In the genomic region with DNA sequence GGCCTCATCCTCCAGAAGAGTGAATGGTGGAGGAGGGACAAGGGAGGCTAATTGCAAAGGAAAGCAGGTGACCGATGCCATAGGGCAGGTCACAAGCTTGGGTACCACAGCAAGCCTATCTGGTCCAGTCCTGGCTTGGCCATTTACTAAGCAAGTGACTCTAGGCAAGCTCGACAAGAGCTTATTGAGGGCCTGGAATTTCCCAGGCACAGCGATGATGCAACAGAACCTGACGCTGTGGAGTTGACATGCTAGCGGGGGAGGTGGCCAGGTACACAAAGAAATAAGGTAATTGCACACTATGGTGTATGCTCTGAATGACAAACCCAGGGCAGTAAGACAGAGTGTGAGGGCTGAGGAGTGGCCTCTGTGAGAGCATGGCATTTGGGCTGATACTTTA, we compare ENCODE assay signal across 1 cellular context.
TF ChIP-seq lines count a peak whose summit lies in the region.

No MANE protein-coding gene starts in this region.

TF ChIP-seq in HepG2, 621 proteins besides CTCF, POLR2A, EP300 and RAD21 (continued from another document and continues in another):
- TF ChIP-seq BCL3 (CRISPR knock-in tag; IDR thresholded peaks at IDR 0.05) (no peak), ZNF224 (CRISPR knock-in tag; IDR thresholded peaks at IDR 0.05) (no peak), UBTF (CRISPR knock-in tag; IDR thresholded peaks at IDR 0.05) (0 out of 2 replicates have a peak, but pooled peaks have one; percentile 12), ZNF276 (CRISPR knock-in tag; IDR thresholded peaks at IDR 0.05; ENCODE audit: low read depth) (no peak), PAX8 (CRISPR knock-in tag; IDR thresholded peaks at IDR 0.05; ENCODE audit: borderline replicate concordance) (no peak), ELK4 (CRISPR knock-in tag; IDR thresholded peaks at IDR 0.05; ENCODE audit: borderline replicate concordance) (no peak), ZNF691 (CRISPR knock-in tag; IDR thresholded peaks at IDR 0.05; ENCODE audit: borderline replicate concordance, low read depth) (no peak), ZNF564 (CRISPR knock-in tag; IDR thresholded peaks at IDR 0.05) (no peak), MTF1 (CRISPR knock-in tag; IDR thresholded peaks at IDR 0.05) (no peak), NRL (CRISPR knock-in tag; IDR thresholded peaks at IDR 0.05; ENCODE audit: borderline replicate concordance) (no peak), ZNF567 (CRISPR knock-in tag; IDR thresholded peaks at IDR 0.05; ENCODE audit: borderline replicate concordance) (no peak), JUN (CRISPR knock-in tag; IDR thresholded peaks at IDR 0.05) (no peak), WIZ (CRISPR knock-in tag; IDR thresholded peaks at IDR 0.05) (no peak), CCAR2 (optimal IDR thresholded peaks at IDR 0.05; ENCODE audit: low read depth, low read length) (no peak), AKAP8 (CRISPR knock-in tag; IDR thresholded peaks at IDR 0.05) (no peak), SNAPC5 (CRISPR knock-in tag; IDR thresholded peaks at IDR 0.05; ENCODE audit: borderline replicate concordance) (no peak), PAF1 (CRISPR knock-in tag; IDR thresholded peaks at IDR 0.05) (no peak), FLYWCH1 (CRISPR knock-in tag; IDR thresholded peaks at IDR 0.05) (no peak), ZSCAN5A (CRISPR knock-in tag; IDR thresholded peaks at IDR 0.05; ENCODE audit: borderline replicate concordance) (no peak), ZBTB1 (CRISPR knock-in tag; IDR thresholded peaks at IDR 0.05; ENCODE audit: borderline replicate concordance) (no peak), ZNF484 (CRISPR knock-in tag; IDR thresholded peaks at IDR 0.05; ENCODE audit: borderline replicate concordance, low read depth) (no peak), PHF5A (CRISPR knock-in tag; IDR thresholded peaks at IDR 0.05; ENCODE audit: low read depth, unreplicated experiment) (no peak), ZNF17 (CRISPR knock-in tag; IDR thresholded peaks at IDR 0.05) (no peak), TBX2 (CRISPR knock-in tag; IDR thresholded peaks at IDR 0.05; ENCODE audit: borderline replicate concordance) (peak; percentile 24; the same call in 1 of the 2 replicates), CBX5 (CRISPR knock-in tag; IDR thresholded peaks at IDR 0.05; ENCODE audit: borderline replicate concordance) (peak; percentile 71; the same call in 1 of the 2 replicates), HNRNPH1 (optimal IDR thresholded peaks at IDR 0.05; ENCODE audit: low read depth, low read length) (no peak), ZNF232 (CRISPR knock-in tag; IDR thresholded peaks at IDR 0.05; ENCODE audit: borderline replicate concordance) (no peak), REST (IDR thresholded peaks at IDR 0.05; ENCODE audit: borderline replicate concordance in 1 of 2, low read depth in 1 of 2, low read length in 2 of 2) (no peak), ZNF713 (CRISPR knock-in tag; IDR thresholded peaks at IDR 0.05) (no peak), SNRNP70 (IDR thresholded peaks at IDR 0.05; ENCODE audit: low read depth, low read length) (no peak), TBP (CRISPR knock-in tag; IDR thresholded peaks at IDR 0.05) (no peak), ZNF616 (CRISPR knock-in tag; IDR thresholded peaks at IDR 0.05; ENCODE audit: low read depth) (no peak), ZNF331 (CRISPR knock-in tag; IDR thresholded peaks at IDR 0.05) (peak; percentile 78; the same call in 1 of the 2 replicates), MXD3 (CRISPR knock-in tag; IDR thresholded peaks at IDR 0.05) (no peak), RFX1 (IDR thresholded peaks at IDR 0.05) (no peak), HOXA3 (CRISPR knock-in tag; IDR thresholded peaks at IDR 0.05) (peak; percentile 43; the same call in 1 of the 2 replicates), FOXK2 (IDR thresholded peaks at IDR 0.05) (no peak)
- TF ChIP-seq, protein P1, sequence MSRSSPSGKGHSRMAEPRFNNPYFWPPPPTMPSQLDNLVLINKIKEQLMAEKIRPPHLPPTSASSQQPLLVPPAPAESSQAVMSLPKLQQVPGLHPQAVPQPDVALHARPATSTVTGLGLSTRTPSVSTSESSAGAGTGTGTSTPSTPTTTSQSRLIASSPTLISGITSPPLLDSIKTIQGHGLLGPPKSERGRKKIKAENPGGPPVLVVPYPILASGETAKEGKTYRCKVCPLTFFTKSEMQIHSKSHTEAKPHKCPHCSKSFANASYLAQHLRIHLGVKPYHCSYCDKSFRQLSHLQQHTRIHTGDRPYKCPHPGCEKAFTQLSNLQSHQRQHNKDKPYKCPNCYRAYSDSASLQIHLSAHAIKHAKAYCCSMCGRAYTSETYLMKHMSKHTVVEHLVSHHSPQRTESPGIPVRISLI (CRISPR knock-in tag; IDR thresholded peaks at IDR 0.05; ENCODE audit: borderline replicate concordance): no peak
- TF ChIP-seq, protein P2, sequence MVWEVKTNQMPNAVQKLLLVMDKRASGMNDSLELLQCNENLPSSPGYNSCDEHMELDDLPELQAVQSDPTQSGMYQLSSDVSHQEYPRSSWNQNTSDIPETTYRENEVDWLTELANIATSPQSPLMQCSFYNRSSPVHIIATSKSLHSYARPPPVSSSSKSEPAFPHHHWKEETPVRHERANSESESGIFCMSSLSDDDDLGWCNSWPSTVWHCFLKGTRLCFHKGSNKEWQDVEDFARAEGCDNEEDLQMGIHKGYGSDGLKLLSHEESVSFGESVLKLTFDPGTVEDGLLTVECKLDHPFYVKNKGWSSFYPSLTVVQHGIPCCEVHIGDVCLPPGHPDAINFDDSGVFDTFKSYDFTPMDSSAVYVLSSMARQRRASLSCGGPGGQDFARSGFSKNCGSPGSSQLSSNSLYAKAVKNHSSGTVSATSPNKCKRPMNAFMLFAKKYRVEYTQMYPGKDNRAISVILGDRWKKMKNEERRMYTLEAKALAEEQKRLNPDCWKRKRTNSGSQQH (CRISPR knock-in tag; IDR thresholded peaks at IDR 0.05; ENCODE audit: low read depth): no peak
- TF ChIP-seq, protein P3, sequence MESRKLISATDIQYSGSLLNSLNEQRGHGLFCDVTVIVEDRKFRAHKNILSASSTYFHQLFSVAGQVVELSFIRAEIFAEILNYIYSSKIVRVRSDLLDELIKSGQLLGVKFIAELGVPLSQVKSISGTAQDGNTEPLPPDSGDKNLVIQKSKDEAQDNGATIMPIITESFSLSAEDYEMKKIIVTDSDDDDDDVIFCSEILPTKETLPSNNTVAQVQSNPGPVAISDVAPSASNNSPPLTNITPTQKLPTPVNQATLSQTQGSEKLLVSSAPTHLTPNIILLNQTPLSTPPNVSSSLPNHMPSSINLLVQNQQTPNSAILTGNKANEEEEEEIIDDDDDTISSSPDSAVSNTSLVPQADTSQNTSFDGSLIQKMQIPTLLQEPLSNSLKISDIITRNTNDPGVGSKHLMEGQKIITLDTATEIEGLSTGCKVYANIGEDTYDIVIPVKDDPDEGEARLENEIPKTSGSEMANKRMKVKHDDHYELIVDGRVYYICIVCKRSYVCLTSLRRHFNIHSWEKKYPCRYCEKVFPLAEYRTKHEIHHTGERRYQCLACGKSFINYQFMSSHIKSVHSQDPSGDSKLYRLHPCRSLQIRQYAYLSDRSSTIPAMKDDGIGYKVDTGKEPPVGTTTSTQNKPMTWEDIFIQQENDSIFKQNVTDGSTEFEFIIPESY (CRISPR knock-in tag; IDR thresholded peaks at IDR 0.05): peak; percentile 90
